ENCODE assay signal across 31 cellular contexts in the genomic region with DNA sequence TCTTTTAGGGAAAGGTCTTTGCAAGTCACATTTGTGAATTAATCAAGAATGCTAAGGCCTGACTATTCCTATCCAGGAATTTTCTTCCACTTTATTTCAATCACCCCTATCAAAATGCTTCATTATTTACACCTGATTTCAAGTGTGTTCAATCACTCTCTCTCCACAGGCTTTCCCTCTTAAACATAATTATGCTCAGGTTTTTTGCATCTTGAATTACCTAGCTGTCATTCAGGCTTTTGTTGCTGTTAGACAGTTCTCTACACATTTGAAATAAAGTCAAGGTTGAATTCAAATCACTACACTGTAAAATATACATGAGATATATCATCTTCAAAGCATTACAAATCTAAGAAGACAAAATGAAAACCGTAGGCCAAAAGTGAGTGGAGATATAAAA.
"Had no signal": no experiment of that assay in that cellular context is flagged by ENCODE, and none has a peak within 500 bp of the region (broad histone marks: within the 10 kb centered on the region; RNA-seq: fewer than 3 reads in every experiment).

No MANE protein-coding gene starts in this region.

- H3K4me3 Mint-ChIP-seq: dendritic cell treated with granulocyte-macrophage colony-stimulating factor and Interleukin-4, amounts not matched to agents 40 ng/mL and 50 ng/mL, for 4 days; endodermal cell; mesothelial cell of epicardium; naive B cell; natural killer cell treated with Interleukin-12 subunit alpha and Interleukin-12 subunit beta and Interleukin-15 and Interleukin-18, amount 100 ng/mL, for 72 hours; neural progenitor cell; stimulated activated naive CD8-positive, alpha-beta T cell treated with anti-CD3 and anti-CD28 coated beads, Interleukin-15, amount 100 ng/mL, for 72 hours had no signal

- H3K4me1 Mint-ChIP-seq: naive B cell; stimulated activated naive CD8-positive, alpha-beta T cell treated with anti-CD3 and anti-CD28 coated beads, Interleukin-15, amount 100 ng/mL, for 72 hours had no signal

- H3K27me3 ChIP-seq: gastrocnemius medialis, left lung, neural progenitor cell, right atrium auricular region, suprapubic skin, transverse colon, upper lobe of right lung had no signal

- H3K4me1 ChIP-seq: gastrocnemius medialis, left lung, neural progenitor cell, prostate gland, right atrium auricular region, suprapubic skin, transverse colon, upper lobe of right lung, uterus had no signal

- H3K36me3 ChIP-seq: gastrocnemius medialis, left lung, neural progenitor cell, prostate gland, right atrium auricular region, suprapubic skin, transverse colon, upper lobe of right lung, uterus had no signal

- H3K4me3 ChIP-seq: gastrocnemius medialis, left lung, mucosa of descending colon, neural progenitor cell, prostate gland, right atrium auricular region, smooth muscle cell, suprapubic skin, transverse colon, upper lobe of right lung, uterus had no signal

- H3K27ac ChIP-seq: epithelial cell of prostate, gastrocnemius medialis, left lung, neural progenitor cell, prostate gland, right atrium auricular region, suprapubic skin, transverse colon, upper lobe of right lung, uterus had no signal

- H3K4me2 ChIP-seq: neural progenitor cell, smooth muscle cell had no signal

- H3K27ac Mint-ChIP-seq: dendritic cell treated with granulocyte-macrophage colony-stimulating factor and Interleukin-4, amounts not matched to agents 40 ng/mL and 50 ng/mL, for 4 days; endodermal cell; mesothelial cell of epicardium; naive B cell; natural killer cell treated with Interleukin-12 subunit alpha and Interleukin-12 subunit beta and Interleukin-15 and Interleukin-18, amount 100 ng/mL, for 72 hours; neural progenitor cell; stimulated activated naive CD8-positive, alpha-beta T cell treated with anti-CD3 and anti-CD28 coated beads, Interleukin-15, amount 100 ng/mL, for 72 hours had no signal

- ATAC-seq: esophagus mucosa; gastrocnemius medialis; left cardiac atrium; left lung; mucosa of descending colon; natural killer cell treated with Interleukin-12 subunit alpha and Interleukin-12 subunit beta and Interleukin-15 and Interleukin-18, amount 100 ng/mL, for 72 hours; sciatic nerve; stimulated activated naive CD8-positive, alpha-beta T cell treated with anti-CD3 and anti-CD28 coated beads, Interleukin-15, amount 100 ng/mL, for 72 hours; upper lobe of right lung had no signal

- H3K27me3 Mint-ChIP-seq: dendritic cell treated with granulocyte-macrophage colony-stimulating factor and Interleukin-4, amounts not matched to agents 40 ng/mL and 50 ng/mL, for 4 days; naive B cell; natural killer cell treated with Interleukin-12 subunit alpha and Interleukin-12 subunit beta and Interleukin-15 and Interleukin-18, amount 100 ng/mL, for 72 hours; stimulated activated naive CD8-positive, alpha-beta T cell treated with anti-CD3 and anti-CD28 coated beads, Interleukin-15, amount 100 ng/mL, for 72 hours had no signal

- H3K36me3 Mint-ChIP-seq: mesothelial cell of epicardium; naive B cell; natural killer cell treated with Interleukin-12 subunit alpha and Interleukin-12 subunit beta and Interleukin-15 and Interleukin-18, amount 100 ng/mL, for 72 hours; neural progenitor cell had no signal

- DNase-seq: effector CD8-positive, alpha-beta T cell; endodermal cell; foreskin fibroblast; gastrocnemius medialis; head of caudate nucleus; left cardiac atrium; left lung; mesenchymal stem cell; mucosa of descending colon; naive B cell; nucleus accumbens; stimulated activated CD4-positive, alpha-beta T cell treated with anti-CD3 and anti-CD28 coated beads, Interleukin-12 subunit alpha, Interleukin-12 subunit beta, amount 100 ng/mL, for 4 hours; stimulated activated CD4-positive, alpha-beta T cell treated with anti-CD3 and anti-CD28 coated beads, Interleukin-1b, Interleukin-23, amount 100 ng/mL, for 48 hours; stimulated activated CD4-positive, alpha-beta T cell treated with anti-CD3 and anti-CD28 coated beads, Interleukin-4, amount 100 ng/mL, for 1 hour; stimulated activated CD8-positive, alpha-beta memory T cell treated with anti-CD3 and anti-CD28 coated beads, Interleukin-4, amount 100 ng/mL, for 48 hours; stimulated activated naive CD4-positive, alpha-beta T cell; stimulated activated naive CD8-positive, alpha-beta T cell treated with anti-CD3 and anti-CD28 coated beads, Interleukin-15, amount 100 ng/mL, for 72 hours; transverse colon; upper lobe of right lung; uterus had no signal

- H3K9me3 ChIP-seq: gastrocnemius medialis, left lung, mucosa of descending colon, prostate gland, right atrium auricular region, transverse colon, upper lobe of right lung, uterus had no signal

- H3K9ac ChIP-seq: neural progenitor cell had no signal
